Comparison of ENCODE assay signal across 14 cellular contexts in genomic region chr15:85361306-85361705, GRCh38. TPM values are rescaled to one million over a fixed set of nuclear protein-coding genes. Genes with fewer than 3 reads are reported as not detected.
A peak's percentile ranks its signal among the peaks of the same experiment; 100 is the strongest.
DNase-seq lines count a peak whose midpoint lies in the region; ATAC-seq, FAIRE-seq and TF ChIP-seq lines count a peak whose summit lies in the region.
"Had no signal": no experiment of that assay in that cellular context is flagged by ENCODE, and none has a peak within 500 bp of the region (broad histone marks: within the 10 kb centered on the region; RNA-seq: fewer than 3 reads in every experiment).

No MANE protein-coding gene starts in this region.

- DNase-seq in ascending aorta (ENCODE audit: low spot score in 2 of 2) (no peak), posterior cingulate gyrus (no peak), small intestine (no peak), cerebellar cortex (ENCODE audit: low spot score) (no peak)
- no peak for DNase-seq in activated naive CD4-positive, alpha-beta T cell treated with anti-CD3 and anti-CD28 coated beads, Interleukin-2, amount 10 ng/mL, durations not matched to agents 7 days and 5 days
- DNase-seq: activated T-cell treated with anti-CD3 and anti-CD28 coated beads, Interleukin-2, amount 50 U/mL, for 1 hour; Caco-2; NCI-H146 had no signal

- CTCF ChIA-PET in activated naive CD4-positive, alpha-beta T cell treated with anti-CD3 and anti-CD28 coated beads, Interleukin-2, amount 10 ng/mL, durations not matched to agents 7 days and 5 days (lab: Charles Lee): interaction anchor here (1.4 kb wide), 1 partner anchor 144 kb away, joined by 4 read pairs; no protein-coding TSS in a partner anchor

- H3K27me3 ChIP-seq in ascending aorta (no peaks in the 10 kb centered on the region), small intestine (ENCODE audit: control insufficient read depth in 2 of 2, insufficient read depth in 2 of 2, low read length in 2 of 2) (no peaks in the 10 kb centered on the region)

- FAIRE-seq in small intestine (lab: Jason Lieb, UNC): no peak
- FAIRE-seq: bronchial epithelial cell, HTR-8/SVneo, keratinocyte had no signal

- H3K27ac Mint-ChIP-seq in activated naive CD4-positive, alpha-beta T cell treated with anti-CD3 and anti-CD28 coated beads, Interleukin-2, amount 10 ng/mL, durations not matched to agents 7 days and 5 days: no peak overlapping the region

- H3K27ac ChIP-seq in ascending aorta: peak overlapping the region; percentile 52 to 70
- no peak overlapping the region for H3K27ac ChIP-seq in small intestine (ENCODE audit: low read depth in 1 of 2, low read length in 1 of 2)

- 77 to 84% (median 78%) methylated on average over 4 of the region's 4 CpGs for WGBS in small intestine, 3 donors

- intact Hi-C loops in ascending aorta (cut with DNase I): no loop called here
- intact Hi-C loops in posterior cingulate gyrus (cut with DNase I): no loop called here

- H3K4me1 Mint-ChIP-seq in activated naive CD4-positive, alpha-beta T cell treated with anti-CD3 and anti-CD28 coated beads, Interleukin-2, amount 10 ng/mL, durations not matched to agents 7 days and 5 days: peaks cover 10% of the 10 kb centered on the region

- no peak overlapping the region for H3K4me3 Mint-ChIP-seq in activated naive CD4-positive, alpha-beta T cell treated with anti-CD3 and anti-CD28 coated beads, Interleukin-2, amount 10 ng/mL, durations not matched to agents 7 days and 5 days

- H3K4me1 ChIP-seq in ascending aorta: peaks cover 3 to 5% of the 10 kb centered on the region in 2 donors
- peaks cover 0 to 5% of the 10 kb centered on the region in 2 donors for H3K4me1 ChIP-seq in small intestine (ENCODE audit: control insufficient read depth in 2 of 2, insufficient read depth in 1 of 2, low read depth in 1 of 2, low read length in 1 of 2)
- H3K4me1 ChIP-seq: Caco-2 had no signal

- H3K36me3 ChIP-seq in ascending aorta: no peaks in the 10 kb centered on the region
- no peaks in the 10 kb centered on the region for H3K36me3 ChIP-seq in small intestine (ENCODE audit: control insufficient read depth in 2 of 2, insufficient read depth in 2 of 2, low read length in 2 of 2)

- H3K36me3 Mint-ChIP-seq in activated naive CD4-positive, alpha-beta T cell treated with anti-CD3 and anti-CD28 coated beads, Interleukin-2, amount 10 ng/mL, durations not matched to agents 7 days and 5 days: no peaks in the 10 kb centered on the region

- no peak for TF ChIP-seq CTCF in ascending aorta (IDR thresholded peaks at IDR 0.05)

- H3K9me3 ChIP-seq in ascending aorta (no peaks in the 10 kb centered on the region), small intestine (ENCODE audit: control insufficient read depth, low read depth) (no peaks in the 10 kb centered on the region)
- H3K9me3 ChIP-seq: Caco-2 had no signal

- no peaks in the 10 kb centered on the region for H3K9me3 Mint-ChIP-seq in activated naive CD4-positive, alpha-beta T cell treated with anti-CD3 and anti-CD28 coated beads, Interleukin-2, amount 10 ng/mL, durations not matched to agents 7 days and 5 days

- ATAC-seq in GM18861 (IDR thresholded peaks at IDR 0.05; ENCODE audit: unreplicated experiment): peak; percentile 64
- peak; percentile 61 for ATAC-seq in GM21360 (IDR thresholded peaks at IDR 0.05; ENCODE audit: unreplicated experiment)
- peak; percentile 71 for ATAC-seq in HG03045 (IDR thresholded peaks at IDR 0.05; ENCODE audit: unreplicated experiment)

- H3K27me3 Mint-ChIP-seq in activated naive CD4-positive, alpha-beta T cell treated with anti-CD3 and anti-CD28 coated beads, Interleukin-2, amount 10 ng/mL, durations not matched to agents 7 days and 5 days: peaks cover 17% of the 10 kb centered on the region

- H3K4me3 ChIP-seq in ascending aorta (no peak overlapping the region), small intestine (ENCODE audit: low read depth in 1 of 2, low read length in 2 of 2) (no peak overlapping the region)

RNA-seq across cellular contexts. Expression of gene AKAP13, which starts 19.1 kb away (rescaled TPM):
- total RNA-seq in ascending aorta: 74.3 TPM
- polyA plus RNA-seq in small intestine: 10 to 100 TPM; 39.4 to 71.6 (median 58.9) TPM

Comparison
In these comparisons a context has a peak if more than half of its experiments do, and no peak if none do; other contexts are left out.
1. H3K27ac ChIP-seq: peak in ascending aorta (2 of 2); none in small intestine (0 of 2).
2. Peak in every context shown above with its lines, with median percentiles within 50 percentile points of each other: ATAC-seq.